Comparison of ENCODE assay signal across 8 cellular contexts in the genomic region with DNA sequence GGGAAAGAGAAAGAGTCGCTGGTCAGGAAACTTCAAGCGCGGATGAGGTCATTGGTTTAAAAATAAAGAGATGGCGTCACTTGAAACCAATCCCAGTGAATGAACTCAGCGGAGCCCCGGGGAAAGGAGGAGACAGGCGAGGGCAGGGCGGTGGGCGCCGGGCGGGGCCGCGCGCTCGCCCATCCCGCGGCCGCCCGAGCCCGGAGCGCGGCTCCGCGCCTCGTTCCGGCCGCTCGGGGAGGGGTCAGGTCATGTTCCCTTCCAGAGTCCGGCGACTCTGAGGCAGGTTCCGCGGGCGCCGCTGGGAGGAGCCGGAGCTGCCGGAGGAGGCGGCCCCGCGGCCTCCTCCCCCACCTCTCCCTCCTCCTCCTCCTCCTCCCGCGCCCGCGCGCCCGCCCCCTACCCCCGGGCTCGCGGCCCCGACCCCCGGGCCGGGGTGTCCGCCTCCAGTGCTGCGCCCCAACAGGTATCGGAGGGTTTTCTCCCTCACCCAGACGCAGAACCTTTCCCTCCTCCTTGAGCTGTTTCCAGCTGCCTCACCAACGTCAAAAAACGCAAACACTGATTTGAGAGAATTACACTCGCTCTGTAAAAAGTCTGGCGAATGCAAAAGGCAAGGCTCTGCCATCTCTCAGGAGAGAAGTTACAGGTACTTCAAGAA. TPM values are rescaled to one million over a fixed set of nuclear protein-coding genes. Genes with fewer than 3 reads are reported as not detected.
A peak's percentile ranks its signal among the peaks of the same experiment; 100 is the strongest.
DNase-seq lines count a peak whose midpoint lies in the region; ATAC-seq and TF ChIP-seq lines count a peak whose summit lies in the region.

A gene with protein sequence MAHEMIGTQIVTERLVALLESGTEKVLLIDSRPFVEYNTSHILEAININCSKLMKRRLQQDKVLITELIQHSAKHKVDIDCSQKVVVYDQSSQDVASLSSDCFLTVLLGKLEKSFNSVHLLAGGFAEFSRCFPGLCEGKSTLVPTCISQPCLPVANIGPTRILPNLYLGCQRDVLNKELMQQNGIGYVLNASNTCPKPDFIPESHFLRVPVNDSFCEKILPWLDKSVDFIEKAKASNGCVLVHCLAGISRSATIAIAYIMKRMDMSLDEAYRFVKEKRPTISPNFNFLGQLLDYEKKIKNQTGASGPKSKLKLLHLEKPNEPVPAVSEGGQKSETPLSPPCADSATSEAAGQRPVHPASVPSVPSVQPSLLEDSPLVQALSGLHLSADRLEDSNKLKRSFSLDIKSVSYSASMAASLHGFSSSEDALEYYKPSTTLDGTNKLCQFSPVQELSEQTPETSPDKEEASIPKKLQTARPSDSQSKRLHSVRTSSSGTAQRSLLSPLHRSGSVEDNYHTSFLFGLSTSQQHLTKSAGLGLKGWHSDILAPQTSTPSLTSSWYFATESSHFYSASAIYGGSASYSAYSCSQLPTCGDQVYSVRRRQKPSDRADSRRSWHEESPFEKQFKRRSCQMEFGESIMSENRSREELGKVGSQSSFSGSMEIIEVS (minus strand): TSS at position 279 of the 661 bp plus-strand sequence. CDS start 41,765 bp downstream, outside the sequence.

- H3K27ac ChIP-seq in Peyer's patch (peak within 1 kb of the TSS; percentile 89 to 100 (median 99)), esophagus muscularis mucosa (replicated peaks in 1 of 4) (peak within 1 kb of the TSS; percentile 100), muscle layer of colon (ENCODE audit: low read depth, low read length) (peak within 1 kb of the TSS; percentile 95)

- H3K27ac Mint-ChIP-seq in activated T-cell treated with anti-CD3 and anti-CD28 coated beads, Interleukin-2, amount 50 U/mL, for 72 hours = peak within 1 kb of the TSS; percentile 95

- TF ChIP-seq EP300 in Ishikawa (IDR thresholded peaks at IDR 0.05; ENCODE audit: borderline replicate concordance) (no peak), esophagus muscularis mucosa (IDR thresholded peaks at IDR 0.05) (no peak)

- DNase-seq in DMS79 (lab: John Stamatoyannopoulos, UW) = peak; percentile 75
- peak; percentile 72 to 95 (median 93) for DNase-seq in Peyer's patch
- peak; percentile 80 to 82 for DNase-seq in activated T-cell treated with anti-CD3 and anti-CD28 coated beads, Interleukin-2, amount 50 U/mL, for 72 hours
- DNase-seq in esophagus muscularis mucosa (ENCODE audit: extremely low spot score) = peak; percentile 98
- peak; percentile 59 to 68 for DNase-seq in stimulated activated CD8-positive, alpha-beta memory T cell treated with anti-CD3 and anti-CD28 coated beads, Interleukin-7, amount 100 ng/mL, for 4 hours (ENCODE audit: low read depth in 2 of 2)

- WGBS in esophagus muscularis mucosa = under 1% methylated on average over 17 of the region's 59 CpGs

- no peak for TF ChIP-seq RAD21 in Ishikawa (IDR thresholded peaks at IDR 0.05; ENCODE audit: low read depth)

- H3K4me3 Mint-ChIP-seq in activated T-cell treated with anti-CD3 and anti-CD28 coated beads, Interleukin-2, amount 50 U/mL, for 72 hours = peak within 1 kb of the TSS; percentile 85 to 88

- H3K9ac ChIP-seq in muscle layer of colon (ENCODE audit: low read length) = peak within 1 kb of the TSS; percentile 94

- peak; percentile 58 to 70 for TF ChIP-seq POLR2A in Peyer's patch (IDR thresholded peaks at IDR 0.05)
- TF ChIP-seq POLR2A in esophagus muscularis mucosa (IDR thresholded peaks at IDR 0.05; ENCODE audit: low read depth) = no peak

- no peaks in the 10 kb centered on the region for H3K36me3 ChIP-seq in Peyer's patch
- H3K36me3 ChIP-seq in esophagus muscularis mucosa = no peaks in the 10 kb centered on the region
- no peaks in the 10 kb centered on the region for H3K36me3 ChIP-seq in muscle layer of colon (ENCODE audit: insufficient read depth, low read length)

- H3K27me3 ChIP-seq in Peyer's patch = no peaks in the 10 kb centered on the region
- no peaks in the 10 kb centered on the region for H3K27me3 ChIP-seq in esophagus muscularis mucosa
- H3K27me3 ChIP-seq in muscle layer of colon (ENCODE audit: control insufficient read depth in 1 of 2, insufficient read depth in 2 of 2, low read length in 2 of 2) = no peaks in the 10 kb centered on the region

- H3K36me3 Mint-ChIP-seq in activated T-cell treated with anti-CD3 and anti-CD28 coated beads, Interleukin-2, amount 50 U/mL, for 72 hours (ENCODE audit: insufficient read depth in 2 of 2) = peaks cover 19 to 21% of the 10 kb centered on the region in 2 donors

- H3K4me1 ChIP-seq in Peyer's patch (peaks cover 0 to 17% (median 2%) of the 10 kb centered on the region in 4 donors), esophagus muscularis mucosa (peaks cover 16 to 44% (median 41%) of the 10 kb centered on the region in 4 donors), muscle layer of colon (ENCODE audit: insufficient read depth, low read length) (peaks cover 25% of the 10 kb centered on the region)

- intact Hi-C loops in esophagus muscularis mucosa (cut with DNase I) = loop anchor here (5.0 kb wide), 5 partner anchors 50 to 160 kb away; a partner anchor contains a TSS

- H3K9me3 Mint-ChIP-seq in activated T-cell treated with anti-CD3 and anti-CD28 coated beads, Interleukin-2, amount 50 U/mL, for 72 hours = no peaks in the 10 kb centered on the region

- H3K9me3 ChIP-seq in Peyer's patch (no peaks in the 10 kb centered on the region), esophagus muscularis mucosa (no peaks in the 10 kb centered on the region), muscle layer of colon (ENCODE audit: low read length) (no peaks in the 10 kb centered on the region)

- no peaks in the 10 kb centered on the region for H3K27me3 Mint-ChIP-seq in activated T-cell treated with anti-CD3 and anti-CD28 coated beads, Interleukin-2, amount 50 U/mL, for 72 hours (ENCODE audit: low read depth)

- peak; percentile 64 for ATAC-seq in GM21576 (IDR thresholded peaks at IDR 0.05; ENCODE audit: unreplicated experiment)
- peak; percentile 87 to 88 for ATAC-seq in activated T-cell treated with anti-CD3 and anti-CD28 coated beads, Interleukin-2, amount 50 U/mL, for 72 hours (replicated peaks in 1 of 2)

- TF ChIP-seq CTCF in Peyer's patch (IDR thresholded peaks at IDR 0.05) (peak in 4 of 6 experiments; percentile 7 to 37 (median 32)), esophagus muscularis mucosa (IDR thresholded peaks at IDR 0.05) (peak; percentile 23 to 29 (median 23))

- H3K4me3 ChIP-seq in Peyer's patch (peak within 1 kb of the TSS; percentile 70 to 96 (median 88)), esophagus muscularis mucosa (peak within 1 kb of the TSS; percentile 90 to 96 (median 94)), muscle layer of colon (ENCODE audit: low read depth in 1 of 2, low read length in 2 of 2) (peak within 1 kb of the TSS; percentile 64 to 85)

- H3K4me1 Mint-ChIP-seq in activated T-cell treated with anti-CD3 and anti-CD28 coated beads, Interleukin-2, amount 50 U/mL, for 72 hours (ENCODE audit: low read depth) = peaks cover 40% of the 10 kb centered on the region

TF ChIP-seq in Ishikawa, 13 proteins besides CTCF, POLR2A, EP300 and RAD21:
- TF ChIP-seq, protein P1, sequence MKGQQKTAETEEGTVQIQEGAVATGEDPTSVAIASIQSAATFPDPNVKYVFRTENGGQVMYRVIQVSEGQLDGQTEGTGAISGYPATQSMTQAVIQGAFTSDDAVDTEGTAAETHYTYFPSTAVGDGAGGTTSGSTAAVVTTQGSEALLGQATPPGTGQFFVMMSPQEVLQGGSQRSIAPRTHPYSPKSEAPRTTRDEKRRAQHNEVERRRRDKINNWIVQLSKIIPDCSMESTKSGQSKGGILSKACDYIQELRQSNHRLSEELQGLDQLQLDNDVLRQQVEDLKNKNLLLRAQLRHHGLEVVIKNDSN (IDR thresholded peaks at IDR 0.05) = no peak
- TF ChIP-seq CREB1 (IDR thresholded peaks at IDR 0.05; ENCODE audit: low read depth) (peak; percentile 41; the same call in 1 of the 2 replicates), ZBTB7A (IDR thresholded peaks at IDR 0.05; ENCODE audit: low read depth) (peak; percentile 94)
- TF ChIP-seq, protein P2, sequence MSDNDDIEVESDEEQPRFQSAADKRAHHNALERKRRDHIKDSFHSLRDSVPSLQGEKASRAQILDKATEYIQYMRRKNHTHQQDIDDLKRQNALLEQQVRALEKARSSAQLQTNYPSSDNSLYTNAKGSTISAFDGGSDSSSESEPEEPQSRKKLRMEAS (IDR thresholded peaks at IDR 0.05) = 0 out of 2 replicates have a peak, but pooled peaks have one; percentile 1

RNA-seq across cellular contexts. Expression of the gene that starts here (rescaled TPM):
- total RNA-seq in Peyer's patch = 10 to 100 TPM; 20.6 to 52.6 (median 45.7) TPM
- 100 to 1,000 TPM; 105 to 129 TPM for total RNA-seq in activated T-cell treated with anti-CD3 and anti-CD28 coated beads, Interleukin-2, amount 50 U/mL, for 72 hours
- 10 to 100 TPM in 3 of 4 donors, 1 to 10 TPM in 1; 10.0 to 17.0 (median 13.9) TPM for total RNA-seq in esophagus muscularis mucosa

Comparison
In these comparisons a context has a peak if more than half of its experiments do, and no peak if none do; other contexts are left out.
1. Peak in every context shown above with its lines: DNase-seq, ATAC-seq, H3K4me3 ChIP-seq and H3K27ac ChIP-seq.